In genomic region chr4:56978750-56979303, GRCh38 we compare ENCODE assay signal across 8 cellular contexts. TPM values are rescaled to one million over a fixed set of nuclear protein-coding genes. Genes with fewer than 3 reads are reported as not detected.
A peak's percentile ranks its signal among the peaks of the same experiment; 100 is the strongest.
DNase-seq lines count a peak whose midpoint lies in the region; ATAC-seq and TF ChIP-seq lines count a peak whose summit lies in the region.

Gene POLR2B, plus strand, starts transcription at chr4:56978896. Its CDS starts 90 bp downstream, at chr4:56978986.

- peak within 1 kb of the TSS; percentile 94 to 100 (median 99) for H3K4me3 Mint-ChIP-seq in IgD-negative memory B cell

- TF ChIP-seq CTCF in PC-9 (conservative IDR thresholded peaks at IDR 0.05), result no peak

- CTCF ChIA-PET in PC-9 (lab: Charles Lee), result no interaction called here

- H3K36me3 Mint-ChIP-seq in IgD-negative memory B cell, result peaks cover 9% of the 10 kb centered on the region

- peak within 1 kb of the TSS; percentile 97 to 99 (median 98) for H3K27ac Mint-ChIP-seq in IgD-negative memory B cell

- TSS peak; percentile 58 for BruUV-seq in PC-9 (replicated peaks; lab: Mats Ljungman, UMichigan)

- H3K9me2 ChIP-seq in PC-9 (ENCODE audit: insufficient read depth), result no peaks in the 10 kb centered on the region

- peak within 1 kb of the TSS; percentile 83 for H3K4me2 ChIP-seq in PC-9

- H3K9me3 Mint-ChIP-seq in IgD-negative memory B cell, result no peaks in the 10 kb centered on the region

- peak; percentile 50 for ATAC-seq in GM21529 (IDR thresholded peaks at IDR 0.05; ENCODE audit: unreplicated experiment)

- peaks cover 47% of the 10 kb centered on the region for H4K20me1 ChIP-seq in PC-9 (ENCODE audit: insufficient read depth)

- peak; percentile 93 for TF ChIP-seq POLR2A in erythroblast (IDR thresholded peaks at IDR 0.05; ENCODE audit: low read length)

- peak within 1 kb of the TSS; percentile 97 for H2AFZ ChIP-seq in PC-9

- H3K4me1 ChIP-seq in PC-9 (replicated peaks; ENCODE audit: insufficient read depth), result peaks cover 25% of the 10 kb centered on the region
- H3K4me1 ChIP-seq in mucosa of stomach (ENCODE audit: control insufficient read depth, insufficient read depth, low read length), result peaks cover 17% of the 10 kb centered on the region

- peak within 1 kb of the TSS; percentile 84 for H3K27ac ChIP-seq in PC-9

- peak within 1 kb of the TSS; percentile 87 for H3K9ac ChIP-seq in mucosa of stomach (ENCODE audit: low read length)

- peaks cover 11% of the 10 kb centered on the region for H3F3A ChIP-seq in PC-9 (ENCODE audit: insufficient read depth, low read depth)

- no peaks in the 10 kb centered on the region for H3K9me3 ChIP-seq in PC-9 (ENCODE audit: insufficient read depth, low read depth)
- no peaks in the 10 kb centered on the region for H3K9me3 ChIP-seq in mucosa of stomach (ENCODE audit: control insufficient read depth, low read length)

- DNase-seq in DMS114 treated with DMSO at 0.1 percent for 48 hours (lab: John Stamatoyannopoulos, UW; ENCODE audit: unreplicated experiment) (peak; percentile 81), PC-9 (peak; percentile 85 to 88), erythroblast (lab: John Stamatoyannopoulos, UW) (peak; percentile 97)
- peak; percentile 76 for DNase-seq in activated T-cell treated with anti-CD3 and anti-CD28 coated beads, Interleukin-2, amount 50 U/mL, for 1 hour
- DNase-seq in stimulated activated CD8-positive, alpha-beta memory T cell treated with anti-CD3 and anti-CD28 coated beads, Interleukin-7, amount 100 ng/mL, for 24 hours (ENCODE audit: low read depth), result peak; percentile 79

- H3K27me3 Mint-ChIP-seq in IgD-negative memory B cell, result no peaks in the 10 kb centered on the region

- POLR2A ChIA-PET in PC-9 (lab: Charles Lee; ENCODE audit: unreplicated experiment), result interaction anchor here (0.6 to 0.8 kb wide), 6 partner anchors 21 to 1575 kb away, joined by 3 to 8 read pairs (median 4); partner anchors contain the start of gene AASDH

- intact Hi-C loops in PC-9 (cut with micrococcal nuclease; ENCODE audit: unreplicated experiment), result no loop called here

- H3K4me1 Mint-ChIP-seq in IgD-negative memory B cell, result peaks cover 35 to 42% (median 38%) of the 10 kb centered on the region in 3 donors

- peaks cover 3% of the 10 kb centered on the region; the same call in 1 of the 2 replicates for H3K36me3 ChIP-seq in PC-9 (ENCODE audit: low read depth)
- H3K36me3 ChIP-seq in mucosa of stomach (ENCODE audit: control insufficient read depth, insufficient read depth, low read length), result no peaks in the 10 kb centered on the region

- peaks cover 86% of the 10 kb centered on the region for H3K79me2 ChIP-seq in PC-9 (ENCODE audit: low read depth)

- H3K27me3 ChIP-seq in PC-9 (ENCODE audit: insufficient read depth, low read depth), result no peaks in the 10 kb centered on the region
- H3K27me3 ChIP-seq in mucosa of stomach (ENCODE audit: control insufficient read depth, insufficient read depth, low read length), result no peaks in the 10 kb centered on the region

- H3K4me3 ChIP-seq in PC-9 (peak within 1 kb of the TSS; percentile 91), mucosa of stomach (ENCODE audit: low read length) (peak within 1 kb of the TSS; percentile 97)

RNA-seq across cellular contexts. Expression of gene POLR2B, which starts in this region (rescaled TPM):
- polyA plus RNA-seq in IgD-negative memory B cell, result 39.8 TPM
- 62.0 and 77.1 TPM in 2 replicates for total RNA-seq in PC-9 (2021)

Comparison
In these comparisons a context has a peak if more than half of its experiments do, and no peak if none do; other contexts are left out.
1. Peak in every context shown above with its lines: DNase-seq, ATAC-seq, H3K4me3 ChIP-seq and H3K27ac ChIP-seq.